9 cellular contexts compared by ENCODE assay signal in genomic region chr6:56595490-56596122, GRCh38. TPM values are rescaled to one million over a fixed set of nuclear protein-coding genes. Genes with fewer than 3 reads are reported as not detected.
A peak's percentile ranks its signal among the peaks of the same experiment; 100 is the strongest.
DNase-seq lines count a peak whose midpoint lies in the region; ATAC-seq and TF ChIP-seq lines count a peak whose summit lies in the region.
"Had no signal": no experiment of that assay in that cellular context is flagged by ENCODE, and none has a peak within 500 bp of the region (broad histone marks: within the 10 kb centered on the region; RNA-seq: fewer than 3 reads in every experiment).

No MANE protein-coding gene starts in this region.

- peaks cover 36% of the 10 kb centered on the region for H3K4me1 Mint-ChIP-seq in HFFc6 (ENCODE audit: low read depth)

- no peaks in the 10 kb centered on the region for H3K9me3 Mint-ChIP-seq in HFFc6

- peaks cover 0 to 15% of the 10 kb centered on the region in 2 donors for H3K36me3 ChIP-seq in left lung

- peak overlapping the region; percentile 55 for H3K27ac Mint-ChIP-seq in HFFc6

- H3K4me3 ChIP-seq in cardiac fibroblast (replicated peaks in 1 of 2; ENCODE audit: low read depth in 2 of 2, low read length in 2 of 2) (no peak overlapping the region), left lung (no peak overlapping the region)
- H3K4me3 ChIP-seq: BLaER1 had no signal

- H3K27ac ChIP-seq in left lung: no peak overlapping the region
- H3K27ac ChIP-seq: BLaER1 had no signal

- peaks cover 0 to 25% of the 10 kb centered on the region in 2 donors for H3K4me1 ChIP-seq in left lung
- H3K4me1 ChIP-seq: BLaER1 had no signal

- H3K4me3 Mint-ChIP-seq in HFFc6: no peak overlapping the region; the same call in 1 of the 2 replicates

- intact Hi-C loops in left lung (cut with DNase I): loop anchor here in 1 of 2 donors (10.0 kb wide), 1 partner anchor 241 kb away; no protein-coding TSS in a partner anchor

- H3K36me3 Mint-ChIP-seq in HFFc6 (ENCODE audit: low read depth): peaks cover 70% of the 10 kb centered on the region

- no peaks in the 10 kb centered on the region for H3K9me3 ChIP-seq in left lung
- H3K9me3 ChIP-seq: BLaER1 had no signal

- peak; percentile 80 for ATAC-seq in left lung

- H3K27me3 ChIP-seq in left lung: no peaks in the 10 kb centered on the region
- H3K27me3 ChIP-seq: BLaER1 had no signal

- TF ChIP-seq CTCF in HFFc6 (IDR thresholded peaks at IDR 0.05) (peak; percentile 87), cardiac fibroblast (IDR thresholded peaks at IDR 0.05; ENCODE audit: low read depth, low read length) (peak; percentile 51), left lung (IDR thresholded peaks at IDR 0.05) (peak; percentile 43 to 49)

- peaks cover 25% of the 10 kb centered on the region for H3K27me3 Mint-ChIP-seq in HFFc6 (ENCODE audit: insufficient read depth)

- peak; percentile 41 for DNase-seq in NCI-H1436 (lab: John Stamatoyannopoulos, UW)
- no peak for DNase-seq in NCI-H1436 treated with DMSO at 0.1 percent for 48 hours (lab: John Stamatoyannopoulos, UW)
- peak; percentile 42 for DNase-seq in HFFc6
- peak; percentile 64 for DNase-seq in NCI-H1105 (lab: John Stamatoyannopoulos, UW)
- peak in 3 of 5 donors; percentile 8 to 68 (median 12) for DNase-seq in T-helper 1 cell
- DNase-seq in cardiac fibroblast (ENCODE audit: low read depth in 2 of 2): peak; percentile 42 to 62
- no peak for DNase-seq in left lung
- peak; percentile 14 for DNase-seq in stimulated activated CD8-positive, alpha-beta memory T cell treated with anti-CD3 and anti-CD28 coated beads, Interleukin-12 subunit alpha, Interleukin-12 subunit beta, amount 100 ng/mL, for 24 hours (ENCODE audit: extremely low read depth)

RNA-seq across cellular contexts. Expression of gene DST, which starts 47.1 kb away (rescaled TPM):
- 100 to 1,000 TPM; 246 to 408 (median 279) TPM for total RNA-seq in HFFc6 (2021; fragmentation: NEBNext Ultra II Directional; extraction: Animal tissue kit (Norgen Biotek cat#: 25700))
- 100 to 1,000 TPM; 290 to 337 TPM for total RNA-seq in left lung

Comparison
In these comparisons a context has a peak if more than half of its experiments do, and no peak if none do; other contexts are left out.
1. DNase-seq: peak in NCI-H1436 (single experiment), HFFc6 (single experiment), NCI-H1105 (single experiment), T-helper 1 cell (3 of 5), cardiac fibroblast (2 of 2) and stimulated activated CD8-positive, alpha-beta memory T cell treated with anti-CD3 and anti-CD28 coated beads, Interleukin-12 subunit alpha, Interleukin-12 subunit beta, amount 100 ng/mL, for 24 hours (single experiment); none in NCI-H1436 treated with DMSO at 0.1 percent for 48 hours (single experiment) and left lung (0 of 2).
2. Peak in every context shown above with its lines, with median percentiles within 50 percentile points of each other: CTCF ChIP-seq.